Comparison of ENCODE assay signal across 8 cellular contexts in the genomic region with DNA sequence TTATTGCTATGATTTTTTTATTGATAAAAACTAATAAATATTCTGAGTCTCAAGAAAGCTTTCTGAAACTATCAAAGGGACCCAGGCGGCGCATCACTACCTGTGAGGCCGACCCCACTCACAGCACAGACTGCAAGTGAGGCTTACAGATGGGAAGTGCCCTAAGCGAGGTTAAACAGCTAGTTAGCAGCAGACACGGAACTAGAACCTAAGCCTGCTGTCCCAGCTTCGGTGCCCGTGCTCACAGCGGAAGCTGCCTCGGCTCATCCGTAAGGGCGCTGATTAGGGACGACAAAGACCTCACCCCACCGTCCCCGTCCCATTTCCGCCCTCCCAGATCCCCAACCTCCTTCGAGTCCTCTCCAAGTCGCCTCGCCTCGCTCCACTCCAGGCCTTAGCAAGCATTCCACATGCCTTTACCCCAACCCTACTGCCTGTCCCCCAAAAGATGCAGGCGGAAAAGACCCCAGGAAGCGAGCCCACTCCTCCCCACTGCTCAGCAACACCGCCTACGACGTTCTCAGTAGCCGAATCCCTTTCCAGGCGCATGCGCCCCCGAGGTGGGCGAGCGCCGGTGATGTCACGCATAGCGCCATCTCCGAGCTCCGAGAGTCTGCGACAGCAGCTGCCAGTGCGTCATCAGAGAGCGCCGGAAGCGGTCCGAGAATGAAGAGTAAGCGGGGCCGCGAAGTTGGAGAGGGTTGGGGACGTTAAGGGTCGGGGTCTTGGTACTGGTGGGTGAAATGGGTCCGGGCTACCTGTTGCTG. TPM values are rescaled to one million over a fixed set of nuclear protein-coding genes. Genes with fewer than 3 reads are reported as not detected.
DNase-seq lines count a peak whose midpoint lies in the region; ATAC-seq and TF ChIP-seq lines count a peak whose summit lies in the region.

A gene with protein sequence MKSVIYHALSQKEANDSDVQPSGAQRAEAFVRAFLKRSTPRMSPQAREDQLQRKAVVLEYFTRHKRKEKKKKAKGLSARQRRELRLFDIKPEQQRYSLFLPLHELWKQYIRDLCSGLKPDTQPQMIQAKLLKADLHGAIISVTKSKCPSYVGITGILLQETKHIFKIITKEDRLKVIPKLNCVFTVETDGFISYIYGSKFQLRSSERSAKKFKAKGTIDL (plus strand): TSS at position 631 of the 767 bp plus-strand sequence. CDS start 36 bp downstream, at position 667.

- no peaks in the 10 kb centered on the region for H3K9me3 ChIP-seq in right cardiac atrium (ENCODE audit: control insufficient read depth, low read length)
- H3K9me3 ChIP-seq in vagina: no peaks in the 10 kb centered on the region

- TF ChIP-seq POLR2A in GM15510 (IDR thresholded peaks at IDR 0.05; ENCODE audit: borderline replicate concordance, extremely low read depth, insufficient read length) (peak; percentile 95), vagina (IDR thresholded peaks at IDR 0.05) (peak in 1 of 2 donors; percentile 96)

- intact Hi-C loops in T-helper 2 cell treated with Interferon-gamma antibody and Interleukin-4, amounts not matched to agents 100 ng/mL and 5 ng/mL, for 36 hours (cut with micrococcal nuclease): loop anchor here (1.0 to 10.0 kb wide), 5 partner anchors 19 to 339 kb away; a partner anchor contains a TSS
- intact Hi-C loops in right cardiac atrium (cut with DNase I): no loop called here
- intact Hi-C loops in vagina (cut with DNase I): loop anchor here (5.0 kb wide), 1 partner anchor 56 kb away; no protein-coding TSS in a partner anchor

- H3K4me1 ChIP-seq in right cardiac atrium (ENCODE audit: control insufficient read depth, insufficient read depth, low read length) (no peaks in the 10 kb centered on the region), vagina (peaks cover 20% of the 10 kb centered on the region)

- H3K4me3 ChIP-seq in right cardiac atrium (ENCODE audit: low read length) (peak within 1 kb of the TSS; percentile 85), vagina (peak within 1 kb of the TSS; percentile 78 to 89)

- H3K27me3 ChIP-seq in right cardiac atrium (ENCODE audit: control insufficient read depth, insufficient read depth) (no peaks in the 10 kb centered on the region), vagina (no peaks in the 10 kb centered on the region)

- peak within 1 kb of the TSS; percentile 98 for H3K27ac ChIP-seq in right cardiac atrium (ENCODE audit: low read length)
- peak within 1 kb of the TSS; percentile 92 for H3K27ac ChIP-seq in vagina

- H3K36me3 ChIP-seq in vagina: peaks cover 0 to 9% of the 10 kb centered on the region in 2 donors

- WGBS in right cardiac atrium: under 1% methylated on average over 47 of the region's 47 CpGs

- ATAC-seq in HG02885 (IDR thresholded peaks at IDR 0.05; ENCODE audit: poor library complexity, unreplicated experiment) (peak; percentile 76), right cardiac atrium (peak; percentile 94 to 96)

- TF ChIP-seq CTCF in vagina (IDR thresholded peaks at IDR 0.05): peak in 1 of 3 experiments; percentile 18

- DNase-seq in NCI-H187 treated with DMSO at 0.1 percent for 48 hours (lab: John Stamatoyannopoulos, UW) (peak; percentile 62), anterior cingulate cortex (lab: John Stamatoyannopoulos, UW) (peak; percentile 65 to 99 (median 94)), right cardiac atrium (peak; percentile 99), putamen (ENCODE audit: low spot score) (peak; percentile 96), vagina (ENCODE audit: extremely low spot score in 2 of 2) (peak; percentile 97 to 98)

RNA-seq across cellular contexts. Expression of the gene that starts here (rescaled TPM):
- total RNA-seq in T-helper 2 cell treated with Interferon-gamma antibody and Interleukin-4, amounts not matched to agents 100 ng/mL and 5 ng/mL, for 36 hours: 104 and 110 TPM in 2 replicates
- total RNA-seq in right cardiac atrium (10 to 100 TPM; 50.2 to 67.8 (median 55.1) TPM), vagina (31.4 TPM)
- polyA plus RNA-seq in right cardiac atrium: 78.3 TPM

Comparison
In these comparisons a context has a peak if more than half of its experiments do, and no peak if none do; other contexts are left out.
1. Peak in every context shown above with its lines: DNase-seq, ATAC-seq, H3K4me3 ChIP-seq and H3K27ac ChIP-seq.
2. intact Hi-C loops: an anchor here in T-helper 2 cell treated with Interferon-gamma antibody and Interleukin-4, amounts not matched to agents 100 ng/mL and 5 ng/mL, for 36 hours (1.0 to 10.0 kb wide) and vagina (5.0 kb wide); none called in right cardiac atrium.